In genomic region chr6:56727097-56727845, GRCh38 we compare ENCODE assay signal across 14 cellular contexts.
A peak's percentile ranks its signal among the peaks of the same experiment; 100 is the strongest.
DNase-seq lines count a peak whose midpoint lies in the region; ATAC-seq and TF ChIP-seq lines count a peak whose summit lies in the region.
"Had no signal": no experiment of that assay in that cellular context is flagged by ENCODE, and none has a peak within 500 bp of the region (broad histone marks: within the 10 kb centered on the region; RNA-seq: fewer than 3 reads in every experiment).

No MANE protein-coding gene starts in this region.

- H4K91ac ChIP-seq in IMR-90 (ENCODE audit: insufficient read depth, low read depth, low read length): peak overlapping the region; percentile 92

- peak overlapping the region; percentile 96 for H2BK120ac ChIP-seq in IMR-90 (ENCODE audit: low read depth, low read length)

- peaks cover 15% of the 10 kb centered on the region for H4K20me1 ChIP-seq in IMR-90 (ENCODE audit: insufficient read depth, low read length)

- H4K8ac ChIP-seq in IMR-90 (ENCODE audit: low read depth in 2 of 2, low read length in 2 of 2): peak overlapping the region; percentile 17 to 89; a peak in 2 of 4 replicates

- peak overlapping the region; percentile 42; the same call in 1 of the 2 replicates for H3K9ac ChIP-seq in IMR-90 (ENCODE audit: low read depth, low read length)
- peak overlapping the region; percentile 5 for H3K9ac ChIP-seq in endodermal cell (ENCODE audit: extremely low read depth, low read length, poor library complexity, severe bottlenecking)

- H3K27ac Mint-ChIP-seq in endodermal cell: peak overlapping the region; percentile 76
- H3K27ac Mint-ChIP-seq in nephron: peak overlapping the region in 2 of 3 experiments; percentile 3 to 13
- H3K27ac Mint-ChIP-seq: B cell, T-cell had no signal

- peak overlapping the region; percentile 22 for H2AK9ac ChIP-seq in IMR-90 (replicated peaks; ENCODE audit: low read depth, low read length, poor library complexity)

- TF ChIP-seq CTCF in AG09309 (IDR thresholded peaks at IDR 0.05; ENCODE audit: control insufficient read depth, insufficient read depth, low read depth, low read length, missing control alignments) (no peak), IMR-90 (conservative IDR thresholded peaks at IDR 0.05; ENCODE audit: low read depth, low read length) (no peak), endodermal cell (conservative IDR thresholded peaks at IDR 0.05) (no peak), nephron (IDR thresholded peaks at IDR 0.05; ENCODE audit: unreplicated experiment in 3 of 3) (no peak)

- dilution Hi-C loops in IMR-90 (cut with HindIII; ENCODE audit: low sequenced_read_pairs, unreplicated experiment): no loop called here

- peak overlapping the region; percentile 96 for H2BK5ac ChIP-seq in IMR-90 (ENCODE audit: low read depth, low read length, poor library complexity, severe bottlenecking)

- H2AFZ ChIP-seq in IMR-90 (replicated peaks; ENCODE audit: low read length, poor library complexity): no peak overlapping the region

- ATAC-seq in IMR-90 (ENCODE audit: low read depth) (peak; percentile 62), GM21381 (IDR thresholded peaks at IDR 0.05; ENCODE audit: unreplicated experiment) (no peak), GM21528 (IDR thresholded peaks at IDR 0.05; ENCODE audit: low FRiP score, unreplicated experiment) (no peak)
- ATAC-seq: left lobe of liver, T-cell had no signal

- TF ChIP-seq RAD21 in IMR-90 (IDR thresholded peaks at IDR 0.05; ENCODE audit: low read length): no peak

- H3K36me3 ChIP-seq in IMR-90 (ENCODE audit: control insufficient read depth, insufficient read depth, low read length) (no peaks in the 10 kb centered on the region), endodermal cell (ENCODE audit: control insufficient read depth, insufficient read depth, low read length) (peaks cover 6% of the 10 kb centered on the region)
- H3K36me3 ChIP-seq in effector memory CD4-positive, alpha-beta T cell (ENCODE audit: control insufficient read depth, insufficient read depth, low read length): no peaks in the 10 kb centered on the region

- peak overlapping the region; percentile 96 for H3K18ac ChIP-seq in IMR-90 (ENCODE audit: low read depth, low read length)

- H3K27ac ChIP-seq in IMR-90 (ENCODE audit: insufficient read depth, low read length): peak overlapping the region; percentile 75
- H3K27ac ChIP-seq in endodermal cell (ENCODE audit: low read depth, low read length): no peak overlapping the region
- no peak overlapping the region for H3K27ac ChIP-seq in effector memory CD4-positive, alpha-beta T cell (ENCODE audit: insufficient read depth, low read length, poor library complexity, severe bottlenecking)

- H2BK15ac ChIP-seq in IMR-90 (ENCODE audit: low read depth, low read length): peak overlapping the region; percentile 86; the same call in 2 of the 3 replicates

- peak overlapping the region; percentile 78 for H2BK20ac ChIP-seq in IMR-90 (ENCODE audit: low read depth, low read length)

- TF ChIP-seq POLR2A in IMR-90 (IDR thresholded peaks at IDR 0.05; ENCODE audit: low read depth, low read length): no peak

- peak overlapping the region; percentile 73 for H3K23ac ChIP-seq in IMR-90 (ENCODE audit: low read depth, low read length)

- WGBS in IMR-90 (ENCODE audit: extremely low coverage in 2 of 2, insufficient read length in 1 of 2), 2 experiments: 100% methylated on average over 2 of the region's 4 CpGs; no CpG with 5 or more reads in 1 of the 2 experiments
- 63% methylated on average over 4 of the region's 4 CpGs; no CpG with 5 or more reads in 1 of the 2 experiments for WGBS in endodermal cell (ENCODE audit: insufficient coverage in 1 of 2, insufficient read length in 1 of 2), 2 experiments

- H3K56ac ChIP-seq in IMR-90 (ENCODE audit: extremely low read depth, insufficient read depth, low read length): peak overlapping the region; percentile 59; the same call in 1 of the 2 replicates

- peaks cover 18% of the 10 kb centered on the region for H3K9me1 ChIP-seq in IMR-90 (ENCODE audit: insufficient read depth, low read length)

- H3K79me1 ChIP-seq in IMR-90 (ENCODE audit: low read depth in 1 of 2, low read length in 2 of 2): peaks cover 25 to 59% of the 10 kb centered on the region in 2 experiments

- H3K36me3 Mint-ChIP-seq in endodermal cell (ENCODE audit: low read depth) (peaks cover 4% of the 10 kb centered on the region), nephron (ENCODE audit: low read depth) (peaks cover 4% of the 10 kb centered on the region)
- H3K36me3 Mint-ChIP-seq: T-cell had no signal

- no peak overlapping the region for H3K4me3 ChIP-seq in AG09309 (ENCODE audit: control insufficient read depth, low read depth, low read length)
- H3K4me3 ChIP-seq in IMR-90 (ENCODE audit: insufficient read depth, low read depth, low read length): no peak overlapping the region
- H3K4me3 ChIP-seq in endodermal cell (ENCODE audit: low read length): peak overlapping the region; percentile 54
- no peak overlapping the region for H3K4me3 ChIP-seq in effector memory CD4-positive, alpha-beta T cell (ENCODE audit: insufficient read depth, low read depth, low read length, poor library complexity, severe bottlenecking)

- POLR2A ChIA-PET in IMR-90 (lab: Charles Lee; ENCODE audit: unreplicated experiment): no interaction called here

- no peaks in the 10 kb centered on the region for H3K9me3 ChIP-seq in IMR-90 (ENCODE audit: control insufficient read depth, insufficient read depth, low read length)
- no peaks in the 10 kb centered on the region for H3K9me3 ChIP-seq in endodermal cell (ENCODE audit: control insufficient read depth, low read length)
- no peaks in the 10 kb centered on the region for H3K9me3 ChIP-seq in effector memory CD4-positive, alpha-beta T cell (ENCODE audit: control insufficient read depth, low read length)

- H3K4ac ChIP-seq in IMR-90 (ENCODE audit: low read depth, low read length): peak overlapping the region; percentile 77

- no TSS peak for BruUV-seq in IMR-90 (replicated peaks; lab: Mats Ljungman, UMichigan)

- no peak overlapping the region for H3K4me3 Mint-ChIP-seq in endodermal cell
- H3K4me3 Mint-ChIP-seq in nephron: no peak overlapping the region
- H3K4me3 Mint-ChIP-seq: B cell, T-cell had no signal

- H3K4me1 ChIP-seq in IMR-90 (ENCODE audit: control insufficient read depth, insufficient read depth, low read length) (peaks cover 11% of the 10 kb centered on the region), endodermal cell (ENCODE audit: control insufficient read depth, insufficient read depth, low read length) (peaks cover 24% of the 10 kb centered on the region)
- H3K4me1 ChIP-seq in effector memory CD4-positive, alpha-beta T cell (ENCODE audit: control insufficient read depth, insufficient read depth, low read length, poor library complexity, severe bottlenecking): no peaks in the 10 kb centered on the region

- H3K27me3 ChIP-seq in IMR-90 (ENCODE audit: control insufficient read depth, insufficient read depth, low read length) (no peaks in the 10 kb centered on the region), endodermal cell (ENCODE audit: control insufficient read depth, insufficient read depth, low read length, poor library complexity, severe bottlenecking) (no peaks in the 10 kb centered on the region)
- no peaks in the 10 kb centered on the region for H3K27me3 ChIP-seq in effector memory CD4-positive, alpha-beta T cell (replicated peaks; ENCODE audit: control insufficient read depth, insufficient read depth, low read length, poor library complexity, severe bottlenecking)

- intact Hi-C loops in IMR-90 (cut with micrococcal nuclease): no loop called here

- no peaks in the 10 kb centered on the region for H3K27me3 Mint-ChIP-seq in endodermal cell (ENCODE audit: insufficient read depth)
- H3K27me3 Mint-ChIP-seq in nephron (ENCODE audit: low read depth): no peaks in the 10 kb centered on the region
- H3K27me3 Mint-ChIP-seq: B cell, T-cell had no signal

- H3K4me2 ChIP-seq in IMR-90 (ENCODE audit: low read depth, low read length): peak overlapping the region; percentile 74

- CTCF ChIA-PET in IMR-90 (lab: Yijun Ruan, JAX): interaction anchor here (0.6 to 1.1 kb wide), 3 partner anchors 10 to 124 kb away, joined by 3 to 4 read pairs (median 3); no protein-coding TSS in a partner anchor

- in situ Hi-C loops in IMR-90 (cut with MboI; ENCODE audit: low sequenced_read_pairs): no loop called here

- peak overlapping the region; percentile 60 for H4K5ac ChIP-seq in IMR-90 (ENCODE audit: low read depth, low read length)

- peaks cover 50% of the 10 kb centered on the region for H3K4me1 Mint-ChIP-seq in endodermal cell
- peaks cover 10% of the 10 kb centered on the region for H3K4me1 Mint-ChIP-seq in nephron
- H3K4me1 Mint-ChIP-seq: B cell, T-cell had no signal

- peak; percentile 27 for DNase-seq in AG09309 (ENCODE audit: low read depth)
- no peak for DNase-seq in IMR-90
- DNase-seq in endodermal cell: no peak
- no peak for DNase-seq in iPS-NIHi7 (ENCODE audit: extremely low spot score)
- no peak for DNase-seq in effector memory CD4-positive, alpha-beta T cell
- DNase-seq: anterior cingulate cortex, NCI-H1048, NCI-H446, T-cell had no signal

- peak overlapping the region; percentile 65 for H3K14ac ChIP-seq in IMR-90 (replicated peaks; ENCODE audit: low read depth, low read length)

- H3K9me3 Mint-ChIP-seq in endodermal cell (peaks cover 4% of the 10 kb centered on the region), nephron (no peaks in the 10 kb centered on the region)
- H3K9me3 Mint-ChIP-seq: T-cell had no signal

- H2AK5ac ChIP-seq in IMR-90 (ENCODE audit: low read depth, low read length): peak overlapping the region; percentile 76

TF ChIP-seq in IMR-90, 13 proteins besides CTCF, POLR2A, EP300 and RAD21:
- no peak for TF ChIP-seq USF2 (IDR thresholded peaks at IDR 0.05; ENCODE audit: low read depth, low read length)
- no peak for TF ChIP-seq RCOR1 (IDR thresholded peaks at IDR 0.05; ENCODE audit: insufficient replicate concordance, low read length)
